39 cellular contexts compared by ENCODE assay signal in the genomic region with DNA sequence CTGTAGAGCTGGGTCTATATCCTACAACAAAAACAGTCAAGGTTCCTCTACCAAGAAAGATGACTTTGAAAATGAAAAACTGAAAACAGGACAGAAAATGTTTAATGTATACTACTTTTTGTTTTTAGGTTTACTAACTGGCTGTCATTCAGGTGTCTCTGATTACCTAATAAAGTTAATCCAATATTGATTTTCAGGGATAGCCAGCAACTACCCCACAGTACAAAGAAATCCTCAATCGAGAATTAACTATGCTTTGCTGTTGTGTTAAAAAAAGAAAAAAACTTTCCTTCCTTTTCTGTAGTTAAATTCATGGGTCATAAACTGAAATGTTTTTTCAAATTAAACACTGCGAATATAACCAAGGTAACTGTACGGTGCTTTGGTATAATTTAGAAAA. TPM values are rescaled to one million over a fixed set of nuclear protein-coding genes. Genes with fewer than 3 reads are reported as not detected.
"Had no signal": no experiment of that assay in that cellular context is flagged by ENCODE, and none has a peak within 500 bp of the region (broad histone marks: within the 10 kb centered on the region; RNA-seq: fewer than 3 reads in every experiment).

No MANE protein-coding gene starts in this region.

- H3K4me3 Mint-ChIP-seq: activated B cell treated with CpG ODN at 0.5 μM for 24 hours; activated CD4-positive, alpha-beta memory T cell treated with anti-CD3 and anti-CD28 coated beads for 36 hours; activated CD4-positive, alpha-beta T cell treated with anti-CD3 and anti-CD28 coated beads, Interleukin-2, amount 10 ng/mL, durations not matched to agents 24 days and 14 days; activated CD8-positive, alpha-beta T cell treated with anti-CD3 and anti-CD28 coated beads for 36 hours; activated naive CD4-positive, alpha-beta T cell treated with anti-CD3 and anti-CD28 coated beads for 36 hours; activated naive CD8-positive, alpha-beta T cell treated with anti-CD3 and anti-CD28 coated beads for 36 hours; activated T-cell treated with anti-CD3 and anti-CD28 coated beads, Interleukin-2, amount 50 U/mL, for 4 hours; activated T-cell treated with anti-CD3 and anti-CD28 coated beads, Interleukin-2, amount 50 U/mL, for 72 hours; activated T-helper 1 cell treated with anti-CD3 and anti-CD28 coated beads, Interleukin-12 subunit alpha, Interleukin-12 subunit beta, Interleukin-2, Interleukin-4 antibody, amounts not matched to agents 30 ng/mL and 10 ng/mL and 1 ng/mL, durations not matched to agents 14 hours and 24 hours and 36 hours; activated T-helper 17 cell treated with anti-CD3 and anti-CD28 coated beads, Interleukin-2, amount 50 U/mL, for 72 hours; T-cell; T-helper 17 cell; T-helper 2 cell treated with Interferon-gamma antibody and Interleukin-4, amounts not matched to agents 5 μg/mL and 100 μg/mL, for 36 hours had no signal

- ATAC-seq: activated CD8-positive, alpha-beta T cell treated with anti-CD3 and anti-CD28 coated beads for 36 hours; activated naive CD4-positive, alpha-beta T cell treated with anti-CD3 and anti-CD28 coated beads, Interleukin-2, amount 50 U/mL, for 72 hours; activated T-cell treated with anti-CD3 and anti-CD28 coated beads, Interleukin-2, amount 50 U/mL, for 4 hours; activated T-cell treated with anti-CD3 and anti-CD28 coated beads, Interleukin-2, amount 50 U/mL, for 72 hours; activated T-helper 17 cell treated with anti-CD3 and anti-CD28 coated beads, Interleukin-2, amount 50 U/mL, for 72 hours; body of pancreas; T-cell; T-helper 17 cell had no signal

- H3K27me3 ChIP-seq: adrenal gland, body of pancreas, brain microvascular endothelial cell, breast epithelium had no signal

- H3K4me1 Mint-ChIP-seq: activated T-helper 17 cell treated with anti-CD3 and anti-CD28 coated beads, Interleukin-2, amount 50 U/mL, for 72 hours; T-helper 17 cell had no signal

- H3K36me3 ChIP-seq: adrenal gland, brain microvascular endothelial cell, breast epithelium had no signal

- H3K27ac ChIP-seq: adrenal gland, body of pancreas, brain microvascular endothelial cell, breast epithelium, VCaP had no signal

- H3K27me3 Mint-ChIP-seq: activated B cell treated with CpG ODN at 0.5 μM for 24 hours had no signal

- H3K9me3 ChIP-seq: adrenal gland, body of pancreas had no signal

- H3K4me3 ChIP-seq: adrenal gland, body of pancreas, breast epithelium had no signal

- H3K4me1 ChIP-seq: adrenal gland, body of pancreas, breast epithelium had no signal

- H3K36me3 Mint-ChIP-seq: T-cell had no signal

- DNase-seq: activated B cell treated with CpG ODN at 0.5 μM for 24 hours; activated CD4-positive, alpha-beta memory T cell treated with anti-CD3 and anti-CD28 coated beads for 36 hours; activated CD4-positive, alpha-beta T cell treated with anti-CD3 and anti-CD28 coated beads for 4 hours; activated CD4-positive, alpha-beta T cell treated with anti-CD3 and anti-CD28 coated beads, Interleukin-2, amount 10 ng/mL, durations not matched to agents 24 days and 14 days; activated CD4-positive, alpha-beta T cell treated with anti-CD3 and anti-CD28 coated beads, Interleukin-2, amount 50 U/mL, for 1 hour; activated CD4-positive, alpha-beta T cell treated with anti-CD3 and anti-CD28 coated beads, Interleukin-2, amount 50 U/mL, for 4 hours; activated CD4-positive, CD25-positive, alpha-beta regulatory T cell treated with anti-CD3 and anti-CD28 coated beads, Interleukin-2, amount 50 U/mL, for 72 hours; activated CD8-positive, alpha-beta memory T cell treated with anti-CD3 and anti-CD28 coated beads, Interleukin-2, amount 50 U/mL, for 4 hours; activated CD8-positive, alpha-beta T cell treated with anti-CD3 and anti-CD28 coated beads for 36 hours; activated effector memory CD4-positive, alpha-beta T cell treated with anti-CD3 and anti-CD28 coated beads, Interleukin-2, amount 50 U/mL, for 16 hours; activated gamma-delta T cell treated with Interleukin-2 at 50 U/mL for 16 hours; activated naive CD4-positive, alpha-beta T cell; activated naive CD4-positive, alpha-beta T cell treated with anti-CD3 and anti-CD28 coated beads for 36 hours; activated naive CD4-positive, alpha-beta T cell treated with anti-CD3 and anti-CD28 coated beads, Interleukin-2, amount 50 U/mL, for 16 hours; activated naive CD8-positive, alpha-beta T cell treated with anti-CD3 and anti-CD28 coated beads for 36 hours; activated T-cell treated with anti-CD3 and anti-CD28 coated beads for 4 hours; activated T-cell treated with anti-CD3 and anti-CD28 coated beads, Interleukin-2, amount 50 U/mL, for 1 hour; activated T-cell treated with anti-CD3 and anti-CD28 coated beads, Interleukin-2, amount 50 U/mL, for 4 hours; activated T-cell treated with anti-CD3 and anti-CD28 coated beads, Interleukin-2, amount 50 U/mL, for 72 hours; adrenal gland; amniotic stem cell; aorta; body of pancreas; brain microvascular endothelial cell; central memory CD4-positive, alpha-beta T cell; T-cell; T-helper 17 cell; T-helper 9 cell had no signal

- FAIRE-seq: astrocyte, TTC549 had no signal

- H3K9me3 Mint-ChIP-seq: activated CD4-positive, alpha-beta T cell treated with anti-CD3 and anti-CD28 coated beads, Interleukin-2, amount 10 ng/mL, durations not matched to agents 24 days and 14 days; activated CD8-positive, alpha-beta T cell treated with anti-CD3 and anti-CD28 coated beads for 36 hours; activated naive CD4-positive, alpha-beta T cell treated with anti-CD3 and anti-CD28 coated beads, Interleukin-2, amount 50 U/mL, for 72 hours; activated T-cell treated with anti-CD3 and anti-CD28 coated beads, Interleukin-2, amount 50 U/mL, for 72 hours; activated T-helper 1 cell treated with anti-CD3 and anti-CD28 coated beads, Interleukin-12 subunit alpha, Interleukin-12 subunit beta, Interleukin-2, Interleukin-4 antibody, amounts not matched to agents 30 ng/mL and 10 ng/mL and 1 ng/mL, durations not matched to agents 14 hours and 24 hours and 36 hours; activated T-helper 17 cell treated with anti-CD3 and anti-CD28 coated beads, Interleukin-2, amount 50 U/mL, for 72 hours; T-helper 2 cell treated with Interferon-gamma antibody and Interleukin-4, amounts not matched to agents 5 μg/mL and 100 μg/mL, for 36 hours had no signal

- H3K27ac Mint-ChIP-seq: activated B cell treated with CpG ODN at 0.5 μM for 24 hours; activated CD4-positive, alpha-beta memory T cell treated with anti-CD3 and anti-CD28 coated beads for 36 hours; activated CD4-positive, alpha-beta T cell treated with anti-CD3 and anti-CD28 coated beads, Interleukin-2, amount 10 ng/mL, durations not matched to agents 24 days and 14 days; activated CD8-positive, alpha-beta T cell treated with anti-CD3 and anti-CD28 coated beads for 36 hours; activated naive CD4-positive, alpha-beta T cell treated with anti-CD3 and anti-CD28 coated beads for 36 hours; activated naive CD4-positive, alpha-beta T cell treated with anti-CD3 and anti-CD28 coated beads, Interleukin-2, amount 50 U/mL, for 72 hours; activated naive CD8-positive, alpha-beta T cell treated with anti-CD3 and anti-CD28 coated beads for 36 hours; activated T-cell treated with anti-CD3 and anti-CD28 coated beads, Interleukin-2, amount 50 U/mL, for 72 hours; activated T-helper 1 cell treated with anti-CD3 and anti-CD28 coated beads, Interleukin-12 subunit alpha, Interleukin-12 subunit beta, Interleukin-2, Interleukin-4 antibody, amounts not matched to agents 30 ng/mL and 10 ng/mL and 1 ng/mL, durations not matched to agents 14 hours and 24 hours and 36 hours; activated T-helper 17 cell treated with anti-CD3 and anti-CD28 coated beads, Interleukin-2, amount 50 U/mL, for 72 hours; T-cell; T-helper 17 cell; T-helper 2 cell treated with Interferon-gamma antibody and Interleukin-4, amounts not matched to agents 5 μg/mL and 100 μg/mL, for 36 hours had no signal

RNA-seq across cellular contexts. Expression of a gene that starts 45.8 kb away (rescaled TPM):
- total RNA-seq: activated B cell treated with CpG ODN at 0.5 μM for 24 hours; activated CD4-positive, alpha-beta memory T cell treated with anti-CD3 and anti-CD28 coated beads for 36 hours; activated CD4-positive, alpha-beta T cell treated with anti-CD3 and anti-CD28 coated beads, Interleukin-2, amount 10 ng/mL, durations not matched to agents 24 days and 14 days; activated CD8-positive, alpha-beta memory T cell treated with anti-CD3 and anti-CD28 coated beads for 36 hours; activated CD8-positive, alpha-beta T cell treated with anti-CD3 and anti-CD28 coated beads for 36 hours; activated naive CD4-positive, alpha-beta T cell treated with anti-CD3 and anti-CD28 coated beads for 36 hours; activated naive CD4-positive, alpha-beta T cell treated with anti-CD3 and anti-CD28 coated beads, Interleukin-2, amount 50 U/mL, for 72 hours; activated naive CD8-positive, alpha-beta T cell treated with anti-CD3 and anti-CD28 coated beads for 36 hours; activated T-cell treated with anti-CD3 and anti-CD28 coated beads, Interleukin-2, amount 50 U/mL, for 72 hours; activated T-helper 1 cell treated with anti-CD3 and anti-CD28 coated beads, Interleukin-12 subunit alpha, Interleukin-12 subunit beta, Interleukin-2, Interleukin-4 antibody, amounts not matched to agents 30 ng/mL and 10 ng/mL and 1 ng/mL, durations not matched to agents 14 hours and 24 hours and 36 hours; activated T-helper 17 cell treated with anti-CD3 and anti-CD28 coated beads, Interleukin-2, amount 50 U/mL, for 72 hours; aorta; astrocyte; breast epithelium; cardiac septum; T-helper 1 cell treated with Interleukin-12 subunit alpha and Interleukin-12 subunit beta and Interleukin-4 antibody, amounts not matched to agents 30 ng/mL and 1 ng/mL, for 36 hours; T-helper 17 cell had no signal
